8 cellular contexts compared by ENCODE assay signal in the genomic region with DNA sequence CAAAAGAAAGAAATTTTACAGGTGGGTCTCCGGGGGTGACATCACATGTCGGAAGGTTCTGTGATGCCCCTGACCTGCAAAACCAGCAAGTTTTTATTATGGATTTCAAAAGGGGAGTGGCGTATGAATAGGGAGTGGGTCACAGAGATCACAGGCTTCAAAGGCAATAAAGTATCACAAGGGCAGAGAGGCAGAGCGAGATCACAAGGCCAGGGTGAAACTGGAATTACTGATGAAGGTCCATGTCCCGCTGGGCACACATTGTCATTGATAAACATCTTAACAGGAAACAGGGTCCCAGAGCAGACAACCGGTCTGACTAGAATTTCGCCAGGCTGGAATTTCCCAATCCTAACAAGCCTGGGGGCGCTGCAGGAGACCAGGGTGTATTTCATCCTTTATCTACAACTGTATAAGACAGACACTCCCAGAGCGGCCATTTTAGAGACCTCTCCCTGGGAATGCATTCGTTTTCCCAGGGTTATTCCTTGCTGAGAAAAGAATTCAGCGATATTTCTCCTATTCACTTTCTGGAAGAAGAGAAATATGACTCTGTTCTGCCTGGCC. TPM values are rescaled to one million over a fixed set of nuclear protein-coding genes. Genes with fewer than 3 reads are reported as not detected.
A peak's percentile ranks its signal among the peaks of the same experiment; 100 is the strongest.
DNase-seq lines count a peak whose midpoint lies in the region; ATAC-seq, FAIRE-seq and TF ChIP-seq lines count a peak whose summit lies in the region.
"Not testable (repeated sequence)": the region's sequence is repeated elsewhere in the genome, so short reads cannot be mapped to it uniquely, and the experiment has no call there.

No MANE protein-coding gene starts in this region.

- not testable (repeated sequence) for BruUV-seq in PC-3 (replicated peaks; lab: Mats Ljungman, UMichigan)

- H3K9me3 Mint-ChIP-seq in CD14-positive monocyte (peaks cover 10 to 31% (median 23%) of the 10 kb centered on the region in 7 donors), progenitor cell of endocrine pancreas (ENCODE audit: low read depth) (peaks cover 20% of the 10 kb centered on the region)
- peaks cover 14% of the 10 kb centered on the region for H3K9me3 Mint-ChIP-seq in activated CD4-positive, alpha-beta memory T cell treated with anti-CD3 and anti-CD28 coated beads, Interleukin-2, amount 10 ng/mL, durations not matched to agents 7 days and 5 days

- not testable (repeated sequence) for H4K91ac ChIP-seq in H1 (replicated peaks; ENCODE audit: insufficient read length, low read length); mesenchymal stem cell (ENCODE audit: low read length)

- H3F3A ChIP-seq in PC-3 (ENCODE audit: low read length, unreplicated experiment) = not testable (repeated sequence)

- not testable (repeated sequence) for H2BK5ac ChIP-seq in H1 (ENCODE audit: low read depth, low read length); mesenchymal stem cell (ENCODE audit: low read depth, low read length, poor library complexity, severe bottlenecking)

- not testable (repeated sequence) for H3K4ac ChIP-seq in H1 (replicated peaks; ENCODE audit: insufficient read length, low read depth, low read length); mesenchymal stem cell (ENCODE audit: low read depth in 1 of 2, low read length in 2 of 2)

- not testable (repeated sequence) for H3K23ac ChIP-seq in H1 (ENCODE audit: insufficient read length); mesenchymal stem cell (ENCODE audit: low read length in 2 of 2)

- not testable (repeated sequence) for TF ChIP-seq RAD21 in H1 (IDR thresholded peaks at IDR 0.05 in 1 of 2, conservative IDR thresholded peaks at IDR 0.05 in 1 of 2; ENCODE audit: low read depth in 2 of 2, low read length in 2 of 2)

- H3K36me3 ChIP-seq in PC-3 (ENCODE audit: low read depth, low read length); H1 (ENCODE audit: control insufficient read depth in 2 of 4, insufficient read depth in 4 of 4, low read length in 3 of 4); mesenchymal stem cell (ENCODE audit: control insufficient read depth in 1 of 2, insufficient read depth in 2 of 2, low read depth in 1 of 2, low read length in 2 of 2): not testable (repeated sequence)

- H3K9me3 ChIP-seq in PC-3 (ENCODE audit: low read length) = peaks cover 14% of the 10 kb centered on the region
- H3K9me3 ChIP-seq in H1 (ENCODE audit: insufficient read depth in 2 of 2, low read depth in 1 of 2, low read length in 1 of 2) = peaks cover 6 to 20% of the 10 kb centered on the region in 2 experiments; a peak in 3 of 4 replicates
- not testable (repeated sequence) for H3K9me3 ChIP-seq in mesenchymal stem cell (ENCODE audit: control insufficient read depth, low read length)

- intact Hi-C loops in CD14-positive monocyte (cut with micrococcal nuclease); PC-3 (cut with micrococcal nuclease): not testable (repeated sequence)

- not testable (repeated sequence) for H4K5ac ChIP-seq in H1 (ENCODE audit: insufficient read length, low read depth, low read length)

- not testable (repeated sequence) for H2BK120ac ChIP-seq in H1 (replicated peaks; ENCODE audit: low read depth, low read length); mesenchymal stem cell (ENCODE audit: low read depth, low read length)

- not testable (repeated sequence) for H3K56ac ChIP-seq in H1 (replicated peaks; ENCODE audit: insufficient read length, low read depth, low read length)

- H3K79me2 ChIP-seq in PC-3 (ENCODE audit: low read length); H1 (ENCODE audit: control insufficient read depth in 1 of 2, insufficient read depth in 2 of 2, low read length in 2 of 2): not testable (repeated sequence)

- FAIRE-seq in H1 (lab: Jason Lieb, UNC) = not testable (repeated sequence)

- TF ChIP-seq CTCF in CD14-positive monocyte (IDR thresholded peaks at IDR 0.05); PC-3 (conservative IDR thresholded peaks at IDR 0.05; ENCODE audit: low read depth, low read length); progenitor cell of endocrine pancreas (IDR thresholded peaks at IDR 0.05; ENCODE audit: unreplicated experiment): not testable (repeated sequence)
- peak in 1 of 3 experiments; percentile 5; a peak in 1 of 4 replicates for TF ChIP-seq CTCF in H1 (IDR thresholded peaks at IDR 0.05; ENCODE audit: control extremely low read depth in 1 of 3, insufficient read depth in 1 of 3, low read depth in 1 of 3, low read length in 3 of 3)

- H3K4me1 Mint-ChIP-seq in CD14-positive monocyte = peaks cover 36% of the 10 kb centered on the region
- peaks cover 37% of the 10 kb centered on the region for H3K4me1 Mint-ChIP-seq in activated CD4-positive, alpha-beta memory T cell treated with anti-CD3 and anti-CD28 coated beads, Interleukin-2, amount 10 ng/mL, durations not matched to agents 7 days and 5 days
- H3K4me1 Mint-ChIP-seq in progenitor cell of endocrine pancreas (ENCODE audit: low read depth) = not testable (repeated sequence)

- not testable (repeated sequence) for H3K36me3 Mint-ChIP-seq in CD14-positive monocyte; progenitor cell of endocrine pancreas (ENCODE audit: insufficient read depth)
- H3K36me3 Mint-ChIP-seq in activated CD4-positive, alpha-beta memory T cell treated with anti-CD3 and anti-CD28 coated beads, Interleukin-2, amount 10 ng/mL, durations not matched to agents 7 days and 5 days (ENCODE audit: low read depth) = peaks cover 15% of the 10 kb centered on the region

- ATAC-seq in PC-3 = not testable (repeated sequence)

- TF ChIP-seq POLR2A in H1 (IDR thresholded peaks at IDR 0.05; ENCODE audit: control extremely low read depth in 1 of 2, low read depth in 2 of 2, low read length in 2 of 2) = not testable (repeated sequence)

- H3K9ac ChIP-seq in PC-3 (ENCODE audit: low read length); H1 (replicated peaks in 1 of 4; ENCODE audit: extremely low read depth in 1 of 4, low read depth in 3 of 4, low read length in 3 of 4); mesenchymal stem cell (ENCODE audit: low read length): not testable (repeated sequence)

- CTCF ChIA-PET in PC-3 (lab: Charles Lee) = not testable (repeated sequence)
- CTCF ChIA-PET in activated CD4-positive, alpha-beta memory T cell treated with anti-CD3 and anti-CD28 coated beads, Interleukin-2, amount 10 ng/mL, durations not matched to agents 7 days and 5 days (lab: Charles Lee) = interaction anchor here (1.2 to 3.6 kb wide), 2 partner anchors 27 to 67 kb away, joined by 5 to 17 read pairs; partner anchors contain the start of gene GLIPR1L2
- CTCF ChIA-PET in H1 (lab: Charles Lee; ENCODE audit: partially characterized antibody) = interaction anchor here (1.4 kb wide), 1 partner anchor 9 kb away, joined by 3 read pairs; no protein-coding TSS in a partner anchor

- H2BK15ac ChIP-seq in H1 (ENCODE audit: low read length); mesenchymal stem cell (ENCODE audit: low read depth, poor library complexity, severe bottlenecking): not testable (repeated sequence)

- DNase-seq in CD14-positive monocyte (ENCODE audit: low spot score); activated CD4-positive, alpha-beta memory T cell treated with anti-CD3 and anti-CD28 coated beads, Interleukin-2, amount 10 ng/mL, durations not matched to agents 7 days and 5 days; progenitor cell of endocrine pancreas (ENCODE audit: low spot score, unreplicated experiment): not testable (repeated sequence)
- peak; percentile 39 for DNase-seq in DMS53 (lab: John Stamatoyannopoulos, UW)
- peak; percentile 38 for DNase-seq in HT-29 (ENCODE audit: low spot score)
- DNase-seq in PC-3 = peak; percentile 22
- peak in 1 of 2 experiments; percentile 65 for DNase-seq in H1 (ENCODE audit: low read depth in 1 of 2, low spot score in 2 of 2)
- DNase-seq in mesenchymal stem cell = peak; percentile 6

- not testable (repeated sequence) for H3K4me2 ChIP-seq in PC-3 (ENCODE audit: low read length); H1 (ENCODE audit: insufficient read depth in 1 of 2, low read depth in 2 of 2, low read length in 2 of 2); mesenchymal stem cell (ENCODE audit: low read length, poor library complexity, severe bottlenecking)

- not testable (repeated sequence) for H3K27me3 Mint-ChIP-seq in CD14-positive monocyte (ENCODE audit: low read depth in 3 of 3); activated CD4-positive, alpha-beta memory T cell treated with anti-CD3 and anti-CD28 coated beads, Interleukin-2, amount 10 ng/mL, durations not matched to agents 7 days and 5 days; progenitor cell of endocrine pancreas

- not testable (repeated sequence) for H3K4me3 ChIP-seq in PC-3 (ENCODE audit: low read length); H1 (ENCODE audit: extremely low read depth in 1 of 4, insufficient read depth in 2 of 4, low read depth in 3 of 4, low read length in 4 of 4); mesenchymal stem cell (ENCODE audit: insufficient read depth in 1 of 2, low read depth in 1 of 2, low read length in 2 of 2)

- not testable (repeated sequence) for H2AK5ac ChIP-seq in H1 (ENCODE audit: low read depth, low read length); mesenchymal stem cell (ENCODE audit: low read length, severe bottlenecking)

- not testable (repeated sequence) for H4K8ac ChIP-seq in H1 (ENCODE audit: extremely low read depth, insufficient read depth, low read length); mesenchymal stem cell (ENCODE audit: low read length)

- not testable (repeated sequence) for H3K18ac ChIP-seq in H1 (ENCODE audit: extremely low read depth, low read length); mesenchymal stem cell (ENCODE audit: low read depth in 1 of 2, low read length in 2 of 2)

- H3K27ac ChIP-seq in PC-3 (ENCODE audit: low read length); H1 (ENCODE audit: low read depth, low read length); mesenchymal stem cell (ENCODE audit: low read length, poor library complexity, severe bottlenecking): not testable (repeated sequence)

- H2BK20ac ChIP-seq in H1 (ENCODE audit: low read length) = not testable (repeated sequence)

- not testable (repeated sequence) for H3K79me1 ChIP-seq in H1 (ENCODE audit: low read depth, low read length); mesenchymal stem cell (replicated peaks; ENCODE audit: low read length, poor library complexity, severe bottlenecking)

- H2BK12ac ChIP-seq in H1 (ENCODE audit: low read depth, low read length); mesenchymal stem cell (ENCODE audit: low read length in 2 of 2): not testable (repeated sequence)

- not testable (repeated sequence) for H3K14ac ChIP-seq in H1 (ENCODE audit: insufficient read length); mesenchymal stem cell (ENCODE audit: low read length in 2 of 2)

- POLR2A ChIA-PET in PC-3 (lab: Charles Lee; ENCODE audit: unreplicated experiment); H1 (lab: Charles Lee; ENCODE audit: partially characterized antibody): not testable (repeated sequence)
- POLR2A ChIA-PET in activated CD4-positive, alpha-beta memory T cell treated with anti-CD3 and anti-CD28 coated beads, Interleukin-2, amount 10 ng/mL, durations not matched to agents 7 days and 5 days (lab: Charles Lee) = interaction anchor here (0.9 kb wide), 1 partner anchor 53 kb away, joined by 6 read pairs; the partner anchor contains the start of gene KRR1

- H4K20me1 ChIP-seq in PC-3 (ENCODE audit: low read length); H1 (replicated peaks in 1 of 2; ENCODE audit: control insufficient read depth in 1 of 2, insufficient read depth in 2 of 2, low read length in 2 of 2): not testable (repeated sequence)

- TF ChIP-seq EP300 in H1 (IDR thresholded peaks at IDR 0.05; ENCODE audit: borderline replicate concordance in 1 of 2, low read depth in 2 of 2, low read length in 2 of 2) = peak; percentile 36 to 94; a peak in 1 of 3 replicates

- peak overlapping the region; percentile 1 to 88 (median 81) for H3K27ac Mint-ChIP-seq in CD14-positive monocyte
- peak overlapping the region; percentile 56 for H3K27ac Mint-ChIP-seq in activated CD4-positive, alpha-beta memory T cell treated with anti-CD3 and anti-CD28 coated beads, Interleukin-2, amount 10 ng/mL, durations not matched to agents 7 days and 5 days
- H3K27ac Mint-ChIP-seq in progenitor cell of endocrine pancreas = peak overlapping the region; percentile 51

- H3K4me3 Mint-ChIP-seq in CD14-positive monocyte = peak overlapping the region in 1 of 2 donors; percentile 26
- H3K4me3 Mint-ChIP-seq in activated CD4-positive, alpha-beta memory T cell treated with anti-CD3 and anti-CD28 coated beads, Interleukin-2, amount 10 ng/mL, durations not matched to agents 7 days and 5 days; progenitor cell of endocrine pancreas (ENCODE audit: low read depth): not testable (repeated sequence)

- not testable (repeated sequence) for H3K9me2 ChIP-seq in PC-3 (replicated peaks; ENCODE audit: low read length)

- not testable (repeated sequence) for H3K23me2 ChIP-seq in H1 (ENCODE audit: low read depth, low read length)

- H3K27me3 ChIP-seq in PC-3 (ENCODE audit: low read length); H1 (replicated peaks in 1 of 4; ENCODE audit: control insufficient read depth in 3 of 4, extremely low read depth in 1 of 4, insufficient read depth in 3 of 4, low read length in 3 of 4); mesenchymal stem cell (ENCODE audit: control insufficient read depth in 1 of 2, insufficient read depth in 1 of 2, low read length in 2 of 2): not testable (repeated sequence)

- peaks cover 18% of the 10 kb centered on the region for H3K4me1 ChIP-seq in PC-3 (ENCODE audit: insufficient read depth, low read length)
- not testable (repeated sequence) for H3K4me1 ChIP-seq in H1 (replicated peaks in 1 of 4; ENCODE audit: control insufficient read depth in 3 of 4, insufficient read depth in 4 of 4, low read length in 3 of 4); mesenchymal stem cell (ENCODE audit: control insufficient read depth, insufficient read depth, low read depth, low read length)

- WGBS in H1 (ENCODE audit: extremely low coverage in 1 of 2, insufficient coverage in 1 of 2, insufficient read length in 1 of 2, insufficient replicate concordance in 2 of 2, low coverage in 1 of 2, low lambda C conversion rate in 2 of 2, missing lambda C conversion rate in 1 of 2), 2 experiments = 84% methylated on average over 11 of the region's 11 CpGs; no CpG with 5 or more reads in 1 of the 2 experiments
- 80% methylated on average over 11 of the region's 11 CpGs for WGBS in mesenchymal stem cell

- H2AFZ ChIP-seq in PC-3 (ENCODE audit: low read length); H1 (ENCODE audit: low read length); mesenchymal stem cell (ENCODE audit: low read depth, low read length): not testable (repeated sequence)

RNA-seq across cellular contexts. Expression of gene GLIPR1, which starts 22.7 kb away (rescaled TPM):
- polyA plus RNA-seq in CD14-positive monocyte (100 to 1,000 TPM; 687 to 794 TPM), H1 (2011; rRNA removed) (0.09 and 0.23 TPM in 2 replicates)
- 0.52 and 1.2 TPM in 2 replicates for total RNA-seq in HT-29 (2014; rRNA removed; shearing (Covaris generic))
- total RNA-seq in PC-3 (2014; rRNA removed) (21.3 and 22.2 TPM in 2 replicates), progenitor cell of endocrine pancreas (0.22 and 0.33 TPM in 2 replicates)
- total RNA-seq in activated CD4-positive, alpha-beta memory T cell treated with anti-CD3 and anti-CD28 coated beads, Interleukin-2, amount 10 ng/mL, durations not matched to agents 7 days and 5 days = 10 to 100 TPM; 52.3 to 54.7 TPM
- total RNA-seq in H1 (2021; fragmentation: NEBNext Ultra II Directional; extraction: Animal tissue kit (Norgen Biotek cat#: 25700)) = 1.5 and 1.7 TPM in 2 replicates
- polyA plus RNA-seq in H1 (2011; cell fraction: cytosol; rRNA removed) = 0.10 TPM
- polyA plus RNA-seq in H1 (2011; cell fraction: nucleus; rRNA removed) = 0.44 TPM
- 0.16 to 1.0 TPM (median 0.30 TPM) in 4 replicates for polyA plus RNA-seq in H1 (2012, experiment 1 of 2)
- polyA plus RNA-seq in H1 (2012, experiment 2 of 2) = 0.09 TPM
- polyA plus RNA-seq in H1 (2013, experiment 1 of 2) = 1.3 TPM
- 1.2 TPM for polyA plus RNA-seq in H1 (2013, experiment 2 of 2)
- polyA minus RNA-seq in H1 (2011; rRNA and poly(A)+ RNA removed) = 0.47 and 0.63 TPM in 2 replicates
- polyA minus RNA-seq in H1 (2011; cell fraction: cytosol; rRNA and poly(A)+ RNA removed) = not detected
- 0.90 TPM for polyA minus RNA-seq in H1 (2011; cell fraction: nucleus; rRNA and poly(A)+ RNA removed)
- polyA plus RNA-seq in mesenchymal stem cell (2013, experiment 1 of 2) = 29.1 TPM
- 31.3 TPM for polyA plus RNA-seq in mesenchymal stem cell (2013, experiment 2 of 2)

RNA-seq across cellular contexts. Expression of gene KRR1, which starts 53.6 kb away (rescaled TPM):
- polyA plus RNA-seq in CD14-positive monocyte = 10 to 100 TPM in 1 of 2 donors, 1 to 10 TPM in 1; 9.0 to 14.4 TPM
- total RNA-seq in HT-29 (2014; rRNA removed; shearing (Covaris generic)) = 12.1 and 14.6 TPM in 2 replicates
- total RNA-seq in PC-3 (2014; rRNA removed) = 49.9 and 68.4 TPM in 2 replicates
- total RNA-seq in activated CD4-positive, alpha-beta memory T cell treated with anti-CD3 and anti-CD28 coated beads, Interleukin-2, amount 10 ng/mL, durations not matched to agents 7 days and 5 days = 10 to 100 TPM; 61.8 to 67.2 TPM
- total RNA-seq in H1 (2021; fragmentation: NEBNext Ultra II Directional; extraction: Animal tissue kit (Norgen Biotek cat#: 25700)) = 73.8 and 80.1 TPM in 2 replicates
- polyA plus RNA-seq in H1 (2011; rRNA removed) = 2.4 and 6.1 TPM in 2 replicates
- 14.8 TPM for polyA plus RNA-seq in H1 (2011; cell fraction: cytosol; rRNA removed)
- 5.5 TPM for polyA plus RNA-seq in H1 (2011; cell fraction: nucleus; rRNA removed)
- polyA plus RNA-seq in H1 (2012, experiment 1 of 2) = 27.4 to 58.4 TPM (median 34.9 TPM) in 4 replicates
- 2.4 TPM for polyA plus RNA-seq in H1 (2012, experiment 2 of 2)
- polyA plus RNA-seq in H1 (2013, experiment 1 of 2) = 98.9 TPM
- 94.1 TPM for polyA plus RNA-seq in H1 (2013, experiment 2 of 2)
- polyA minus RNA-seq in H1 (2011; rRNA and poly(A)+ RNA removed) = 23.0 and 34.1 TPM in 2 replicates
- polyA minus RNA-seq in H1 (2011; cell fraction: cytosol; rRNA and poly(A)+ RNA removed) = 12.3 TPM
- 65.3 TPM for polyA minus RNA-seq in H1 (2011; cell fraction: nucleus; rRNA and poly(A)+ RNA removed)
- polyA plus RNA-seq in mesenchymal stem cell (2013, experiment 1 of 2) = 57.8 TPM
- polyA plus RNA-seq in mesenchymal stem cell (2013, experiment 2 of 2) = 61.2 TPM
- 71.2 and 71.3 TPM in 2 replicates for total RNA-seq in progenitor cell of endocrine pancreas
